ENCODE assay signal across 8 cellular contexts in genomic region chr3:167691366-167691765, GRCh38. TPM values are rescaled to one million over a fixed set of nuclear protein-coding genes. Genes with fewer than 3 reads are reported as not detected.
DNase-seq lines count a peak whose midpoint lies in the region; ATAC-seq, FAIRE-seq and TF ChIP-seq lines count a peak whose summit lies in the region.

No MANE protein-coding gene starts in this region.

- H3K27ac ChIP-seq in CD4-positive, CD25-positive, alpha-beta regulatory T cell (ENCODE audit: insufficient read depth, low read length, poor library complexity, severe bottlenecking): peak overlapping the region; percentile 56
- no peak overlapping the region for H3K27ac ChIP-seq in A673 (ENCODE audit: low read depth, low read length, poor library complexity, severe bottlenecking)

- H3K4me1 Mint-ChIP-seq in CD4-positive, CD25-positive, alpha-beta regulatory T cell: peaks cover 21 to 52% (median 41%) of the 10 kb centered on the region in 4 donors

- CTCF ChIA-PET in A673 (lab: Charles Lee): interaction anchor here (0.5 kb wide), 1 partner anchor 23 kb away, joined by 3 read pairs; no protein-coding TSS in a partner anchor

- no peak for FAIRE-seq in H54 (lab: Jason Lieb, UNC)

- peak overlapping the region in 2 of 3 donors; percentile 76 to 87 for H3K27ac Mint-ChIP-seq in CD4-positive, CD25-positive, alpha-beta regulatory T cell

- intact Hi-C loops in A673 (cut with micrococcal nuclease; ENCODE audit: unreplicated experiment): no loop called here

- no peaks in the 10 kb centered on the region for H3K9me3 ChIP-seq in CD4-positive, CD25-positive, alpha-beta regulatory T cell (ENCODE audit: control insufficient read depth in 2 of 2, low read length in 2 of 2)
- no peaks in the 10 kb centered on the region for H3K9me3 ChIP-seq in MG63
- H3K9me3 ChIP-seq in A673 (ENCODE audit: low read depth, low read length, poor library complexity, severe bottlenecking): no peaks in the 10 kb centered on the region

- no peak for TF ChIP-seq CTCF in A673 (conservative IDR thresholded peaks at IDR 0.05; ENCODE audit: low read depth, low read length)

- peak overlapping the region; percentile 5 for H3K4me3 ChIP-seq in CD4-positive, CD25-positive, alpha-beta regulatory T cell (ENCODE audit: low read depth, low read length)
- H3K4me3 ChIP-seq in MG63: no peak overlapping the region
- H3K4me3 ChIP-seq in A673 (ENCODE audit: low read depth, low read length, poor library complexity, severe bottlenecking): no peak overlapping the region

- TF ChIP-seq POLR2A in H54 (IDR thresholded peaks at IDR 0.05; ENCODE audit: low read depth, low read length): no peak

- no TSS peak for BruUV-seq in A673 (replicated peaks; lab: Mats Ljungman, UMichigan)

- H3K4me3 Mint-ChIP-seq in CD4-positive, CD25-positive, alpha-beta regulatory T cell: peak overlapping the region in 3 of 4 donors; percentile 1 to 14 (median 6)

- no peaks in the 10 kb centered on the region for H3K27me3 Mint-ChIP-seq in CD4-positive, CD25-positive, alpha-beta regulatory T cell

- POLR2A ChIA-PET in A673 (lab: Charles Lee; ENCODE audit: low non-redundant PET): no interaction called here

- H3K9me3 Mint-ChIP-seq in CD4-positive, CD25-positive, alpha-beta regulatory T cell: no peaks in the 10 kb centered on the region

- H3K36me3 Mint-ChIP-seq in CD4-positive, CD25-positive, alpha-beta regulatory T cell: peaks cover 20% of the 10 kb centered on the region

- peaks cover 13% of the 10 kb centered on the region for H3K4me1 ChIP-seq in CD4-positive, CD25-positive, alpha-beta regulatory T cell (ENCODE audit: control insufficient read depth, insufficient read depth, low read length, poor library complexity, severe bottlenecking)
- no peaks in the 10 kb centered on the region for H3K4me1 ChIP-seq in A673 (ENCODE audit: insufficient read depth, low read length, poor library complexity, severe bottlenecking)

- peak in 2 of 3 donors; percentile 42 to 88 for DNase-seq in CD4-positive, CD25-positive, alpha-beta regulatory T cell
- DNase-seq in activated T-cell treated with anti-CD3 and anti-CD28 coated beads for 4 hours (peak; percentile 1), MG63 (no peak), A673 (ENCODE audit: low spot score) (no peak), H54 (ENCODE audit: insufficient read length, low spot score) (no peak), NCI-H2029 (lab: John Stamatoyannopoulos, UW) (no peak)

- H3K36me3 ChIP-seq in CD4-positive, CD25-positive, alpha-beta regulatory T cell (ENCODE audit: control insufficient read depth, insufficient read depth, low read length): peaks cover 53% of the 10 kb centered on the region
- peaks cover 30% of the 10 kb centered on the region for H3K36me3 ChIP-seq in MG63
- H3K36me3 ChIP-seq in A673 (ENCODE audit: insufficient read depth, low read length, poor library complexity, severe bottlenecking): peaks cover 18% of the 10 kb centered on the region

- H3K27me3 ChIP-seq in CD4-positive, CD25-positive, alpha-beta regulatory T cell (ENCODE audit: control insufficient read depth, insufficient read depth, low read length): no peaks in the 10 kb centered on the region
- no peaks in the 10 kb centered on the region for H3K27me3 ChIP-seq in MG63
- H3K27me3 ChIP-seq in A673 (replicated peaks; ENCODE audit: insufficient read depth, low read depth, low read length, poor library complexity): no peaks in the 10 kb centered on the region

- peak; percentile 91 to 95 for ATAC-seq in CD4-positive, CD25-positive, alpha-beta regulatory T cell (ENCODE audit: low read depth in 2 of 2)
- ATAC-seq in GM19397 (IDR thresholded peaks at IDR 0.05; ENCODE audit: unreplicated experiment): peak; percentile 100
- peak; percentile 100 for ATAC-seq in HG03378 (IDR thresholded peaks at IDR 0.05; ENCODE audit: unreplicated experiment)

RNA-seq across cellular contexts. Expression of gene WDR49, which starts 37.6 kb away (rescaled TPM):
- total RNA-seq in CD4-positive, CD25-positive, alpha-beta regulatory T cell: 0.79 TPM
- not detected for polyA plus RNA-seq in CD4-positive, CD25-positive, alpha-beta regulatory T cell
- total RNA-seq in MG63 (2014; rRNA removed; shearing (Covaris generic); ENCODE audit: low replicate concordance): not detected in 2 replicates
- total RNA-seq in A673 (2021): not detected in 2 replicates

RNA-seq across cellular contexts. Expression of gene PDCD10, which starts 43.3 kb away (rescaled TPM):
- total RNA-seq in CD4-positive, CD25-positive, alpha-beta regulatory T cell: 69.9 TPM
- 100 to 1,000 TPM; 112 to 157 (median 132) TPM for polyA plus RNA-seq in CD4-positive, CD25-positive, alpha-beta regulatory T cell
- 94.1 and 171 TPM in 2 replicates for total RNA-seq in MG63 (2014; rRNA removed; shearing (Covaris generic); ENCODE audit: low replicate concordance)
- 43.9 and 47.0 TPM in 2 replicates for total RNA-seq in A673 (2021)

RNA-seq across cellular contexts. Expression of gene SERPINI1, which starts 44.2 kb away (rescaled TPM):
- total RNA-seq in CD4-positive, CD25-positive, alpha-beta regulatory T cell: 2.4 TPM
- polyA plus RNA-seq in CD4-positive, CD25-positive, alpha-beta regulatory T cell: 10 to 100 TPM; 12.8 to 17.8 (median 15.3) TPM
- 3.5 and 11.9 TPM in 2 replicates for total RNA-seq in MG63 (2014; rRNA removed; shearing (Covaris generic); ENCODE audit: low replicate concordance)
- total RNA-seq in A673 (2021): 0.30 and 0.63 TPM in 2 replicates

Comparison
In these comparisons a context has a peak if more than half of its experiments do, and no peak if none do; other contexts are left out.
1. DNase-seq: peak in CD4-positive, CD25-positive, alpha-beta regulatory T cell (2 of 3) and activated T-cell treated with anti-CD3 and anti-CD28 coated beads for 4 hours (single experiment); none in MG63 (single experiment), A673 (single experiment), H54 (single experiment) and NCI-H2029 (single experiment).
2. Peak in every context shown above with its lines, with median percentiles within 50 percentile points of each other: ATAC-seq.